Comparison of ENCODE assay signal across 13 cellular contexts in genomic region chr19:18421371-18421959, GRCh38. TPM values are rescaled to one million over a fixed set of nuclear protein-coding genes. Genes with fewer than 3 reads are reported as not detected.
A peak's percentile ranks its signal among the peaks of the same experiment; 100 is the strongest.
DNase-seq lines count a peak whose midpoint lies in the region; ATAC-seq, FAIRE-seq and TF ChIP-seq lines count a peak whose summit lies in the region.
"Had no signal": no experiment of that assay in that cellular context is flagged by ENCODE, and none has a peak within 500 bp of the region (broad histone marks: within the 10 kb centered on the region; RNA-seq: fewer than 3 reads in every experiment).

No MANE protein-coding gene starts in this region.

- ATAC-seq in T-helper 17 cell, result no peak
- no peak for ATAC-seq in stimulated activated effector memory CD8-positive, alpha-beta T cell treated with anti-CD3 and anti-CD28 coated beads, Interleukin-12 subunit alpha, Interleukin-12 subunit beta, amount 100 ng/mL, for 72 hours
- no peak for ATAC-seq in HG03571 (IDR thresholded peaks at IDR 0.05; ENCODE audit: unreplicated experiment)
- ATAC-seq in HG03139 (IDR thresholded peaks at IDR 0.05; ENCODE audit: unreplicated experiment), result no peak
- ATAC-seq: GM23338, pancreas had no signal

- no peak overlapping the region for H2AFZ ChIP-seq in fibroblast of lung (ENCODE audit: low read length)
- H2AFZ ChIP-seq: GM23338 had no signal

- no peak for TF ChIP-seq CTCF in fibroblast of lung (conservative IDR thresholded peaks at IDR 0.05 in 1 of 2, IDR thresholded peaks at IDR 0.05 in 1 of 2; ENCODE audit: low read depth in 1 of 2, low read length in 2 of 2)

- POLR2A ChIA-PET in activated CD4-positive, alpha-beta T cell treated with anti-CD3 and anti-CD28 coated beads, Interleukin-2, amount 10 ng/mL, durations not matched to agents 7 days and 5 days (lab: Charles Lee), result no interaction called here

- H3K36me3 Mint-ChIP-seq in activated CD4-positive, alpha-beta T cell treated with anti-CD3 and anti-CD28 coated beads, Interleukin-2, amount 10 ng/mL, durations not matched to agents 7 days and 5 days (ENCODE audit: low read depth), result peaks cover 22% of the 10 kb centered on the region
- no peaks in the 10 kb centered on the region for H3K36me3 Mint-ChIP-seq in T-helper 17 cell (ENCODE audit: low read depth)
- H3K36me3 Mint-ChIP-seq in stimulated activated effector memory CD8-positive, alpha-beta T cell treated with anti-CD3 and anti-CD28 coated beads, Interleukin-12 subunit alpha, Interleukin-12 subunit beta, amount 100 ng/mL, for 72 hours, result peaks cover 46% of the 10 kb centered on the region

- peak overlapping the region; percentile 23 for H3K4me2 ChIP-seq in fibroblast of lung (ENCODE audit: extremely low read depth, insufficient read depth, low read length)
- H3K4me2 ChIP-seq: GM23338 had no signal

- H3K27ac Mint-ChIP-seq in activated CD4-positive, alpha-beta T cell treated with anti-CD3 and anti-CD28 coated beads, Interleukin-2, amount 10 ng/mL, durations not matched to agents 7 days and 5 days, result peak overlapping the region; percentile 79
- H3K27ac Mint-ChIP-seq in T-helper 17 cell, result peak overlapping the region; percentile 94
- peak overlapping the region; percentile 93 for H3K27ac Mint-ChIP-seq in stimulated activated effector memory CD8-positive, alpha-beta T cell treated with anti-CD3 and anti-CD28 coated beads, Interleukin-12 subunit alpha, Interleukin-12 subunit beta, amount 100 ng/mL, for 72 hours
- H3K27ac Mint-ChIP-seq: GM23338 had no signal

- H3K4me1 ChIP-seq in fibroblast of lung (ENCODE audit: control insufficient read depth, extremely low read depth, insufficient read depth, low read length), result peaks cover 35% of the 10 kb centered on the region

- H3K4me3 ChIP-seq in fibroblast of lung (replicated peaks in 1 of 4; ENCODE audit: control extremely low read depth in 1 of 4, insufficient read depth in 1 of 4, low read depth in 3 of 4, low read length in 4 of 4), result peak overlapping the region in 1 of 4 experiments; percentile 77
- H3K4me3 ChIP-seq: GM23338 had no signal

- H4K20me1 ChIP-seq in fibroblast of lung (ENCODE audit: control insufficient read depth, extremely low read depth, insufficient read depth, low read length), result no peaks in the 10 kb centered on the region

- peaks cover 58% of the 10 kb centered on the region for H3K79me2 ChIP-seq in fibroblast of lung (ENCODE audit: control insufficient read depth, insufficient read depth, low read length)

- CTCF ChIA-PET in activated CD4-positive, alpha-beta T cell treated with anti-CD3 and anti-CD28 coated beads, Interleukin-2, amount 10 ng/mL, durations not matched to agents 7 days and 5 days (lab: Charles Lee), result interaction anchor here (0.7 to 3.8 kb wide), 9 partner anchors 10 to 138 kb away, joined by 3 to 14 read pairs (median 3); partner anchors contain the start of gene KXD1

- DNase-seq in activated CD4-positive, alpha-beta T cell treated with anti-CD3 and anti-CD28 coated beads, Interleukin-2, amount 10 ng/mL, durations not matched to agents 7 days and 5 days, result no peak
- DNase-seq in activated CD4-positive, alpha-beta T cell treated with anti-CD3 and anti-CD28 coated beads, Interleukin-2, amount 50 U/mL, for 1 hour, result no peak
- DNase-seq in T-helper 17 cell (no peak), fibroblast of lung (ENCODE audit: low read depth in 2 of 2) (no peak), H54 (ENCODE audit: insufficient read length, low spot score) (no peak)
- DNase-seq in stimulated activated effector memory CD8-positive, alpha-beta T cell treated with anti-CD3 and anti-CD28 coated beads, Interleukin-12 subunit alpha, Interleukin-12 subunit beta, amount 100 ng/mL, for 72 hours (ENCODE audit: low spot score in 2 of 2), result no peak
- DNase-seq: hypothalamus had no signal

- peaks cover 2% of the 10 kb centered on the region for H3K36me3 ChIP-seq in fibroblast of lung (ENCODE audit: control insufficient read depth, insufficient read depth, low read length)
- H3K36me3 ChIP-seq: pancreas had no signal

- H3K9ac ChIP-seq in fibroblast of lung (ENCODE audit: insufficient read depth, low read length), result no peak overlapping the region

- no peaks in the 10 kb centered on the region for H3K27me3 ChIP-seq in fibroblast of lung (ENCODE audit: control insufficient read depth, insufficient read depth, low read length)
- H3K27me3 ChIP-seq: pancreas had no signal

- H3K4me1 Mint-ChIP-seq in activated CD4-positive, alpha-beta T cell treated with anti-CD3 and anti-CD28 coated beads, Interleukin-2, amount 10 ng/mL, durations not matched to agents 7 days and 5 days, result peaks cover 79% of the 10 kb centered on the region
- H3K4me1 Mint-ChIP-seq in T-helper 17 cell, result peaks cover 67% of the 10 kb centered on the region
- peaks cover 89% of the 10 kb centered on the region for H3K4me1 Mint-ChIP-seq in stimulated activated effector memory CD8-positive, alpha-beta T cell treated with anti-CD3 and anti-CD28 coated beads, Interleukin-12 subunit alpha, Interleukin-12 subunit beta, amount 100 ng/mL, for 72 hours

- no peak for FAIRE-seq in H54 (lab: Jason Lieb, UNC)
- FAIRE-seq: pancreas, TTC549 had no signal

- H3K9me3 Mint-ChIP-seq in activated CD4-positive, alpha-beta T cell treated with anti-CD3 and anti-CD28 coated beads, Interleukin-2, amount 10 ng/mL, durations not matched to agents 7 days and 5 days, result no peaks in the 10 kb centered on the region
- no peaks in the 10 kb centered on the region for H3K9me3 Mint-ChIP-seq in stimulated activated effector memory CD8-positive, alpha-beta T cell treated with anti-CD3 and anti-CD28 coated beads, Interleukin-12 subunit alpha, Interleukin-12 subunit beta, amount 100 ng/mL, for 72 hours
- H3K9me3 Mint-ChIP-seq: GM23338 had no signal

- no peak for TF ChIP-seq POLR2A in H54 (IDR thresholded peaks at IDR 0.05; ENCODE audit: low read depth, low read length)

- H3K4me3 Mint-ChIP-seq in activated CD4-positive, alpha-beta T cell treated with anti-CD3 and anti-CD28 coated beads, Interleukin-2, amount 10 ng/mL, durations not matched to agents 7 days and 5 days, result peak overlapping the region; percentile 89
- peak overlapping the region; percentile 97 for H3K4me3 Mint-ChIP-seq in T-helper 17 cell
- peak overlapping the region; percentile 95 for H3K4me3 Mint-ChIP-seq in stimulated activated effector memory CD8-positive, alpha-beta T cell treated with anti-CD3 and anti-CD28 coated beads, Interleukin-12 subunit alpha, Interleukin-12 subunit beta, amount 100 ng/mL, for 72 hours

- peaks cover 20% of the 10 kb centered on the region for H3K27me3 Mint-ChIP-seq in activated CD4-positive, alpha-beta T cell treated with anti-CD3 and anti-CD28 coated beads, Interleukin-2, amount 10 ng/mL, durations not matched to agents 7 days and 5 days
- H3K27me3 Mint-ChIP-seq in T-helper 17 cell, result no peaks in the 10 kb centered on the region

- no peak overlapping the region for H3K27ac ChIP-seq in fibroblast of lung (ENCODE audit: insufficient read depth, low read length)
- H3K27ac ChIP-seq: pancreas had no signal

- H3K9me3 ChIP-seq in T-helper 17 cell (ENCODE audit: control insufficient read depth, low read length, poor library complexity, severe bottlenecking) (no peaks in the 10 kb centered on the region), fibroblast of lung (ENCODE audit: control insufficient read depth, insufficient read depth, low read depth, low read length) (no peaks in the 10 kb centered on the region)
- H3K9me3 ChIP-seq: pancreas had no signal

RNA-seq across cellular contexts. Expression of gene SSBP4, which starts 2.3 kb away (rescaled TPM):
- 100 to 1,000 TPM; 112 to 123 TPM for total RNA-seq in activated CD4-positive, alpha-beta T cell treated with anti-CD3 and anti-CD28 coated beads, Interleukin-2, amount 10 ng/mL, durations not matched to agents 7 days and 5 days
- total RNA-seq in T-helper 17 cell, result 100 to 1,000 TPM; 112 to 113 TPM
- 58.6 and 76.5 TPM in 2 replicates for total RNA-seq in fibroblast of lung
- 12.8 and 16.5 TPM in 2 replicates for polyA plus RNA-seq in fibroblast of lung
- polyA plus RNA-seq in fibroblast of lung (2012), result 42.1 and 59.3 TPM in 2 replicates
- polyA minus RNA-seq in fibroblast of lung (ENCODE audit: low replicate concordance), result 11.0 and 12.0 TPM in 2 replicates

RNA-seq across cellular contexts. Expression of gene ISYNA1, which starts 16.5 kb away (rescaled TPM):
- total RNA-seq in activated CD4-positive, alpha-beta T cell treated with anti-CD3 and anti-CD28 coated beads, Interleukin-2, amount 10 ng/mL, durations not matched to agents 7 days and 5 days, result 10 to 100 TPM; 10.7 to 12.1 TPM
- total RNA-seq in T-helper 17 cell (10 to 100 TPM; 37.6 to 39.6 TPM), fibroblast of lung (25.6 and 37.8 TPM in 2 replicates)
- 8.3 and 10.3 TPM in 2 replicates for polyA plus RNA-seq in fibroblast of lung
- 21.1 and 21.6 TPM in 2 replicates for polyA plus RNA-seq in fibroblast of lung (2012)
- polyA minus RNA-seq in fibroblast of lung (ENCODE audit: low replicate concordance), result 15.9 and 21.9 TPM in 2 replicates

RNA-seq across cellular contexts. Expression of gene LRRC25, which starts 24.0 kb away (rescaled TPM):
- total RNA-seq in activated CD4-positive, alpha-beta T cell treated with anti-CD3 and anti-CD28 coated beads, Interleukin-2, amount 10 ng/mL, durations not matched to agents 7 days and 5 days, result not detected
- total RNA-seq in T-helper 17 cell (1 to 10 TPM in 1 of 2 donors, under 1 TPM in 1; 0.63 to 3.2 TPM), fibroblast of lung (1.2 and 4.6 TPM in 2 replicates)
- 0.10 and 0.25 TPM in 2 replicates for polyA plus RNA-seq in fibroblast of lung
- polyA plus RNA-seq in fibroblast of lung (2012), result 0.08 and 0.25 TPM in 2 replicates
- polyA minus RNA-seq in fibroblast of lung (ENCODE audit: low replicate concordance), result not detected in 2 replicates
- total RNA-seq: NCI-H460 had no signal

RNA-seq across cellular contexts. Expression of gene GDF15, which starts 35.5 kb away (rescaled TPM):
- not detected for total RNA-seq in activated CD4-positive, alpha-beta T cell treated with anti-CD3 and anti-CD28 coated beads, Interleukin-2, amount 10 ng/mL, durations not matched to agents 7 days and 5 days
- total RNA-seq in T-helper 17 cell (under 1 TPM; 0.29 to 0.85 TPM), fibroblast of lung (140 and 210 TPM in 2 replicates)
- 8.6 and 24.3 TPM in 2 replicates for polyA plus RNA-seq in fibroblast of lung
- polyA plus RNA-seq in fibroblast of lung (2012), result 17.4 and 56.4 TPM in 2 replicates
- 3.7 and 10.3 TPM in 2 replicates for polyA minus RNA-seq in fibroblast of lung (ENCODE audit: low replicate concordance)
